In genomic region chr14:68741839-68742470, GRCh38 we compare ENCODE assay signal across 9 cellular contexts. TPM values are rescaled to one million over a fixed set of nuclear protein-coding genes. Genes with fewer than 3 reads are reported as not detected.
DNase-seq lines count a peak whose midpoint lies in the region; ATAC-seq and TF ChIP-seq lines count a peak whose summit lies in the region.
"Had no signal": no experiment of that assay in that cellular context is flagged by ENCODE, and none has a peak within 500 bp of the region (broad histone marks: within the 10 kb centered on the region; RNA-seq: fewer than 3 reads in every experiment).

No MANE protein-coding gene starts in this region.

- CTCF ChIA-PET in activated B cell treated with CpG ODN at 0.5 μM for 24 hours (lab: Charles Lee) = no interaction called here
- CTCF ChIA-PET in activated naive CD4-positive, alpha-beta T cell treated with anti-CD3 and anti-CD28 coated beads, Interleukin-2, amount 10 ng/mL, durations not matched to agents 7 days and 5 days (lab: Charles Lee) = no interaction called here
- CTCF ChIA-PET in activated naive CD4-positive, alpha-beta T cell treated with anti-CD3 and anti-CD28 coated beads for 36 hours (lab: Charles Lee) = no interaction called here

- peaks cover 11% of the 10 kb centered on the region for H3K9me3 ChIP-seq in DOHH2 (ENCODE audit: control insufficient read depth, insufficient read depth, low read length)

- peak overlapping the region; percentile 10; the same call in 1 of the 2 replicates for H3K27ac ChIP-seq in DOHH2 (ENCODE audit: low read depth, low read length)
- H3K27ac ChIP-seq: KMS-11 had no signal

- peak overlapping the region; percentile 40 for H3K4me2 ChIP-seq in DOHH2 (ENCODE audit: low read length)
- H3K4me2 ChIP-seq: KMS-11 had no signal

- H3K9me2 ChIP-seq in DOHH2 (replicated peaks; ENCODE audit: control insufficient read depth, low read length) = no peaks in the 10 kb centered on the region

- no peaks in the 10 kb centered on the region for H3K79me2 ChIP-seq in DOHH2 (ENCODE audit: control insufficient read depth, low read length)

- no peaks in the 10 kb centered on the region for H3K27me3 ChIP-seq in DOHH2 (ENCODE audit: control insufficient read depth, low read length)

- no peaks in the 10 kb centered on the region for H4K20me1 ChIP-seq in DOHH2 (ENCODE audit: control insufficient read depth, insufficient read depth, low read depth, low read length)

- H3K36me3 Mint-ChIP-seq in activated B cell treated with CpG ODN at 0.5 μM for 24 hours (ENCODE audit: low read depth) = no peaks in the 10 kb centered on the region
- no peaks in the 10 kb centered on the region for H3K36me3 Mint-ChIP-seq in activated naive CD4-positive, alpha-beta T cell treated with anti-CD3 and anti-CD28 coated beads, Interleukin-2, amount 10 ng/mL, durations not matched to agents 7 days and 5 days
- H3K36me3 Mint-ChIP-seq in activated naive CD4-positive, alpha-beta T cell treated with anti-CD3 and anti-CD28 coated beads for 36 hours (ENCODE audit: low read depth) = no peaks in the 10 kb centered on the region

- intact Hi-C loops in activated B cell treated with CpG ODN at 0.5 μM for 24 hours (cut with micrococcal nuclease) = loop anchor here (1.0 to 5.0 kb wide), 7 partner anchors 15 to 495 kb away; no protein-coding TSS in a partner anchor
- intact Hi-C loops in activated naive CD4-positive, alpha-beta T cell treated with anti-CD3 and anti-CD28 coated beads for 36 hours (cut with micrococcal nuclease) = no loop called here

- POLR2A ChIA-PET in activated B cell treated with CpG ODN at 0.5 μM for 24 hours (lab: Charles Lee) = interaction anchor here (1.0 to 2.4 kb wide), 6 partner anchors 45 to 474 kb away, joined by 3 to 28 read pairs (median 4); partner anchors contain the start of gene ZFP36L1

- peak overlapping the region; percentile 32 for H3K4me3 Mint-ChIP-seq in activated B cell treated with CpG ODN at 0.5 μM for 24 hours
- no peak overlapping the region for H3K4me3 Mint-ChIP-seq in activated naive CD4-positive, alpha-beta T cell treated with anti-CD3 and anti-CD28 coated beads, Interleukin-2, amount 10 ng/mL, durations not matched to agents 7 days and 5 days
- no peak overlapping the region for H3K4me3 Mint-ChIP-seq in activated naive CD4-positive, alpha-beta T cell treated with anti-CD3 and anti-CD28 coated beads for 36 hours

- H3K4me3 ChIP-seq in DOHH2 (ENCODE audit: low read length) = no peak overlapping the region

- peaks cover 3% of the 10 kb centered on the region for H3F3A ChIP-seq in DOHH2 (ENCODE audit: control insufficient read depth, insufficient read depth)

- no peaks in the 10 kb centered on the region for H3K27me3 Mint-ChIP-seq in activated B cell treated with CpG ODN at 0.5 μM for 24 hours
- H3K27me3 Mint-ChIP-seq in activated naive CD4-positive, alpha-beta T cell treated with anti-CD3 and anti-CD28 coated beads, Interleukin-2, amount 10 ng/mL, durations not matched to agents 7 days and 5 days = peaks cover 17% of the 10 kb centered on the region
- H3K27me3 Mint-ChIP-seq in activated naive CD4-positive, alpha-beta T cell treated with anti-CD3 and anti-CD28 coated beads for 36 hours (ENCODE audit: low read depth) = no peaks in the 10 kb centered on the region

- H3K9me3 Mint-ChIP-seq in activated B cell treated with CpG ODN at 0.5 μM for 24 hours = no peaks in the 10 kb centered on the region
- H3K9me3 Mint-ChIP-seq in activated naive CD4-positive, alpha-beta T cell treated with anti-CD3 and anti-CD28 coated beads, Interleukin-2, amount 10 ng/mL, durations not matched to agents 7 days and 5 days = peaks cover 4% of the 10 kb centered on the region
- peaks cover 4% of the 10 kb centered on the region for H3K9me3 Mint-ChIP-seq in activated naive CD4-positive, alpha-beta T cell treated with anti-CD3 and anti-CD28 coated beads for 36 hours

- H3K4me1 Mint-ChIP-seq in activated B cell treated with CpG ODN at 0.5 μM for 24 hours = peaks cover 54% of the 10 kb centered on the region
- H3K4me1 Mint-ChIP-seq in activated naive CD4-positive, alpha-beta T cell treated with anti-CD3 and anti-CD28 coated beads, Interleukin-2, amount 10 ng/mL, durations not matched to agents 7 days and 5 days = no peaks in the 10 kb centered on the region
- no peaks in the 10 kb centered on the region for H3K4me1 Mint-ChIP-seq in activated naive CD4-positive, alpha-beta T cell treated with anti-CD3 and anti-CD28 coated beads for 36 hours (ENCODE audit: low read depth)

- H3K36me3 ChIP-seq in DOHH2 (ENCODE audit: control insufficient read depth, low read length) = no peaks in the 10 kb centered on the region

- TF ChIP-seq CTCF in DOHH2 (IDR thresholded peaks at IDR 0.05; ENCODE audit: low read depth, low read length, poor library complexity, severe bottlenecking) (no peak), activated B cell treated with CpG ODN at 0.5 μM for 24 hours (IDR thresholded peaks at IDR 0.05) (no peak)

- peak; percentile 65 for DNase-seq in activated B cell treated with CpG ODN at 0.5 μM for 24 hours
- DNase-seq in activated naive CD4-positive, alpha-beta T cell treated with anti-CD3 and anti-CD28 coated beads, Interleukin-2, amount 10 ng/mL, durations not matched to agents 7 days and 5 days = no peak
- no peak for DNase-seq in NCI-H2081 treated with DMSO at 0.1 percent for 48 hours (lab: John Stamatoyannopoulos, UW)
- DNase-seq in activated naive CD4-positive, alpha-beta T cell treated with anti-CD3 and anti-CD28 coated beads for 36 hours = no peak

- peaks cover 33% of the 10 kb centered on the region for H3K4me1 ChIP-seq in DOHH2 (ENCODE audit: control insufficient read depth, low read length)

- ATAC-seq in GM19455 (IDR thresholded peaks at IDR 0.05; ENCODE audit: unreplicated experiment) (peak; percentile 80), HG03196 (IDR thresholded peaks at IDR 0.05; ENCODE audit: unreplicated experiment) (peak; percentile 64), activated B cell treated with CpG ODN at 0.5 μM for 24 hours (ENCODE audit: low read depth) (peak; percentile 89), HG03139 (IDR thresholded peaks at IDR 0.05; ENCODE audit: unreplicated experiment) (no peak)

- H3K27ac Mint-ChIP-seq in activated B cell treated with CpG ODN at 0.5 μM for 24 hours = peak overlapping the region; percentile 86
- H3K27ac Mint-ChIP-seq in activated naive CD4-positive, alpha-beta T cell treated with anti-CD3 and anti-CD28 coated beads, Interleukin-2, amount 10 ng/mL, durations not matched to agents 7 days and 5 days = no peak overlapping the region
- H3K27ac Mint-ChIP-seq in activated naive CD4-positive, alpha-beta T cell treated with anti-CD3 and anti-CD28 coated beads for 36 hours = no peak overlapping the region

RNA-seq across cellular contexts. Expression of gene ZFP36L1, which starts 50.9 kb away (rescaled TPM):
- 814 and 884 TPM in 2 replicates for total RNA-seq in activated B cell treated with CpG ODN at 0.5 μM for 24 hours
- 10 to 100 TPM; 76.8 to 85.1 TPM for total RNA-seq in activated naive CD4-positive, alpha-beta T cell treated with anti-CD3 and anti-CD28 coated beads for 36 hours
